In the genomic region with DNA sequence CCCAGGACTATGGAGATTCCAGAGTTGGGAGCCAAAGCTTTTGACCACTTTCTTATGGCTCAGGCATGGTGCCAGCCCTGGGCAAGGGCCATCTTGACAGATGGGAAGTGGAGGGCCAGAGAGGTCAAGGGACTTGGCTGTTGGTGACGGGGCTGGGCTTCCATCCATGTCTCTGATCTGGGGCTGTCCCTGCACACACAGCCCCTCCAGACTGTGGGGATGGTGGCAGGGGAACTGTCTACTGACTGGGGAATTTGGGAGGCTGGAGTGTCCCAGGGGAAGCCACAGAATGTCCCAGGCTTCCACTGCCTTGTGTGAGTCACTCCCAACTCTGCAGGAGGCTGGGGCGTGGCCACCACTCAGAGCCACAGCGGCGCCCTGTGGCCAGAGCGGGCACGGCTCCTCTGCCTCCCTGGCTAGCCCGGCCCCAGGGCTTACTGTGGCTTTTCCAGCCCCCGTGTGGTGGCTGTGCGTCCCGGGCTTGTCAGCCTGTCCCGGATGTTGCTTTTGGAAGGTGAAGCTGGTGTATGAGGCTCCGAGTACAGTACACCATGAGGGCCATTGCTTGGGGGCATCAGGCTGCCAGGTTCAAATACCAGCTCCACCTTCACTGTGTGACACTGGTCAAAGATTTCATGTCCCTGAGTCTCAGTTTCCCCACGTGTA, we compare ENCODE assay signal across 1 cellular context.
TF ChIP-seq lines count a peak whose summit lies in the region.

No MANE protein-coding gene starts in this region.

TF ChIP-seq in HepG2, 621 proteins besides CTCF, POLR2A, EP300 and RAD21 (continued from another document and continues in another):
- TF ChIP-seq ARID5B (CRISPR knock-in tag; IDR thresholded peaks at IDR 0.05): peak; percentile 38; the same call in 1 of the 2 replicates
- peak; percentile 42; the same call in 1 of the 2 replicates for TF ChIP-seq ZNF331 (CRISPR knock-in tag; IDR thresholded peaks at IDR 0.05)
- no peak for TF ChIP-seq TCF7 (IDR thresholded peaks at IDR 0.05; ENCODE audit: low read depth)
- TF ChIP-seq, protein P1, sequence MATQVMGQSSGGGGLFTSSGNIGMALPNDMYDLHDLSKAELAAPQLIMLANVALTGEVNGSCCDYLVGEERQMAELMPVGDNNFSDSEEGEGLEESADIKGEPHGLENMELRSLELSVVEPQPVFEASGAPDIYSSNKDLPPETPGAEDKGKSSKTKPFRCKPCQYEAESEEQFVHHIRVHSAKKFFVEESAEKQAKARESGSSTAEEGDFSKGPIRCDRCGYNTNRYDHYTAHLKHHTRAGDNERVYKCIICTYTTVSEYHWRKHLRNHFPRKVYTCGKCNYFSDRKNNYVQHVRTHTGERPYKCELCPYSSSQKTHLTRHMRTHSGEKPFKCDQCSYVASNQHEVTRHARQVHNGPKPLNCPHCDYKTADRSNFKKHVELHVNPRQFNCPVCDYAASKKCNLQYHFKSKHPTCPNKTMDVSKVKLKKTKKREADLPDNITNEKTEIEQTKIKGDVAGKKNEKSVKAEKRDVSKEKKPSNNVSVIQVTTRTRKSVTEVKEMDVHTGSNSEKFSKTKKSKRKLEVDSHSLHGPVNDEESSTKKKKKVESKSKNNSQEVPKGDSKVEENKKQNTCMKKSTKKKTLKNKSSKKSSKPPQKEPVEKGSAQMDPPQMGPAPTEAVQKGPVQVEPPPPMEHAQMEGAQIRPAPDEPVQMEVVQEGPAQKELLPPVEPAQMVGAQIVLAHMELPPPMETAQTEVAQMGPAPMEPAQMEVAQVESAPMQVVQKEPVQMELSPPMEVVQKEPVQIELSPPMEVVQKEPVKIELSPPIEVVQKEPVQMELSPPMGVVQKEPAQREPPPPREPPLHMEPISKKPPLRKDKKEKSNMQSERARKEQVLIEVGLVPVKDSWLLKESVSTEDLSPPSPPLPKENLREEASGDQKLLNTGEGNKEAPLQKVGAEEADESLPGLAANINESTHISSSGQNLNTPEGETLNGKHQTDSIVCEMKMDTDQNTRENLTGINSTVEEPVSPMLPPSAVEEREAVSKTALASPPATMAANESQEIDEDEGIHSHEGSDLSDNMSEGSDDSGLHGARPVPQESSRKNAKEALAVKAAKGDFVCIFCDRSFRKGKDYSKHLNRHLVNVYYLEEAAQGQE (IDR thresholded peaks at IDR 0.05; ENCODE audit: borderline replicate concordance in 1 of 2, low read depth in 1 of 2, low read length in 2 of 2): no peak
- 0 out of 2 replicates have a peak, but pooled peaks have one; percentile 61 for TF ChIP-seq ZFP90 (CRISPR knock-in tag; IDR thresholded peaks at IDR 0.05; ENCODE audit: borderline replicate concordance)
- no peak for TF ChIP-seq ZNF234 (CRISPR knock-in tag; conservative IDR thresholded peaks at IDR 0.05)
- TF ChIP-seq BCL3 (CRISPR knock-in tag; IDR thresholded peaks at IDR 0.05): peak; percentile 48; the same call in 1 of the 2 replicates
- no peak for TF ChIP-seq FLYWCH1 (CRISPR knock-in tag; IDR thresholded peaks at IDR 0.05)
- 0 out of 2 replicates have a peak, but pooled peaks have one; percentile 54 for TF ChIP-seq ZNF556 (CRISPR knock-in tag; IDR thresholded peaks at IDR 0.05; ENCODE audit: borderline replicate concordance)
- no peak for TF ChIP-seq ZFP62 (CRISPR knock-in tag; IDR thresholded peaks at IDR 0.05)
- peak; percentile 89; the same call in 1 of the 2 replicates for TF ChIP-seq ZNF713 (CRISPR knock-in tag; IDR thresholded peaks at IDR 0.05)
- no peak for TF ChIP-seq SCMH1 (CRISPR knock-in tag; IDR thresholded peaks at IDR 0.05; ENCODE audit: borderline replicate concordance)
- TF ChIP-seq KDM2A (CRISPR knock-in tag; IDR thresholded peaks at IDR 0.05; ENCODE audit: borderline replicate concordance, low read depth): peak; percentile 85
- 0 out of 2 replicates have a peak, but pooled peaks have one; percentile 52 for TF ChIP-seq HOMEZ (CRISPR knock-in tag; IDR thresholded peaks at IDR 0.05; ENCODE audit: low read depth)
- TF ChIP-seq GABPB1 (CRISPR knock-in tag; IDR thresholded peaks at IDR 0.05): peak; percentile 73
- TF ChIP-seq PHF8 (CRISPR knock-in tag; IDR thresholded peaks at IDR 0.05): 0 out of 2 replicates have a peak, but pooled peaks have one; percentile 35
- TF ChIP-seq PRDM10 (CRISPR knock-in tag; IDR thresholded peaks at IDR 0.05; ENCODE audit: low read depth): 0 out of 2 replicates have a peak, but pooled peaks have one; percentile 43
- TF ChIP-seq, protein P2, sequence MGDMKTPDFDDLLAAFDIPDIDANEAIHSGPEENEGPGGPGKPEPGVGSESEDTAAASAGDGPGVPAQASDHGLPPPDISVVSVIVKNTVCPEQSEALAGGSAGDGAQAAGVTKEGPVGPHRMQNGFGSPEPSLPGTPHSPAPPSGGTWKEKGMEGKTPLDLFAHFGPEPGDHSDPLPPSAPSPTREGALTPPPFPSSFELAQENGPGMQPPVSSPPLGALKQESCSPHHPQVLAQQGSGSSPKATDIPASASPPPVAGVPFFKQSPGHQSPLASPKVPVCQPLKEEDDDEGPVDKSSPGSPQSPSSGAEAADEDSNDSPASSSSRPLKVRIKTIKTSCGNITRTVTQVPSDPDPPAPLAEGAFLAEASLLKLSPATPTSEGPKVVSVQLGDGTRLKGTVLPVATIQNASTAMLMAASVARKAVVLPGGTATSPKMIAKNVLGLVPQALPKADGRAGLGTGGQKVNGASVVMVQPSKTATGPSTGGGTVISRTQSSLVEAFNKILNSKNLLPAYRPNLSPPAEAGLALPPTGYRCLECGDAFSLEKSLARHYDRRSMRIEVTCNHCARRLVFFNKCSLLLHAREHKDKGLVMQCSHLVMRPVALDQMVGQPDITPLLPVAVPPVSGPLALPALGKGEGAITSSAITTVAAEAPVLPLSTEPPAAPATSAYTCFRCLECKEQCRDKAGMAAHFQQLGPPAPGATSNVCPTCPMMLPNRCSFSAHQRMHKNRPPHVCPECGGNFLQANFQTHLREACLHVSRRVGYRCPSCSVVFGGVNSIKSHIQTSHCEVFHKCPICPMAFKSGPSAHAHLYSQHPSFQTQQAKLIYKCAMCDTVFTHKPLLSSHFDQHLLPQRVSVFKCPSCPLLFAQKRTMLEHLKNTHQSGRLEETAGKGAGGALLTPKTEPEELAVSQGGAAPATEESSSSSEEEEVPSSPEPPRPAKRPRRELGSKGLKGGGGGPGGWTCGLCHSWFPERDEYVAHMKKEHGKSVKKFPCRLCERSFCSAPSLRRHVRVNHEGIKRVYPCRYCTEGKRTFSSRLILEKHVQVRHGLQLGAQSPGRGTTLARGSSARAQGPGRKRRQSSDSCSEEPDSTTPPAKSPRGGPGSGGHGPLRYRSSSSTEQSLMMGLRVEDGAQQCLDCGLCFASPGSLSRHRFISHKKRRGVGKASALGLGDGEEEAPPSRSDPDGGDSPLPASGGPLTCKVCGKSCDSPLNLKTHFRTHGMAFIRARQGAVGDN (CRISPR knock-in tag; IDR thresholded peaks at IDR 0.05): peak; percentile 86
- peak; percentile 57 for TF ChIP-seq IRF2 (CRISPR knock-in tag; IDR thresholded peaks at IDR 0.05)
- peak; percentile 80 for TF ChIP-seq SAP130 (CRISPR knock-in tag; IDR thresholded peaks at IDR 0.05; ENCODE audit: low read depth)
- TF ChIP-seq FOXC1 (CRISPR knock-in tag; IDR thresholded peaks at IDR 0.05; ENCODE audit: borderline replicate concordance): peak; percentile 54; the same call in 1 of the 2 replicates
- TF ChIP-seq ZNF609 (CRISPR knock-in tag; IDR thresholded peaks at IDR 0.05; ENCODE audit: borderline replicate concordance): 0 out of 2 replicates have a peak, but pooled peaks have one; percentile 33
